Comparison of ENCODE assay signal across 8 cellular contexts in the genomic region with DNA sequence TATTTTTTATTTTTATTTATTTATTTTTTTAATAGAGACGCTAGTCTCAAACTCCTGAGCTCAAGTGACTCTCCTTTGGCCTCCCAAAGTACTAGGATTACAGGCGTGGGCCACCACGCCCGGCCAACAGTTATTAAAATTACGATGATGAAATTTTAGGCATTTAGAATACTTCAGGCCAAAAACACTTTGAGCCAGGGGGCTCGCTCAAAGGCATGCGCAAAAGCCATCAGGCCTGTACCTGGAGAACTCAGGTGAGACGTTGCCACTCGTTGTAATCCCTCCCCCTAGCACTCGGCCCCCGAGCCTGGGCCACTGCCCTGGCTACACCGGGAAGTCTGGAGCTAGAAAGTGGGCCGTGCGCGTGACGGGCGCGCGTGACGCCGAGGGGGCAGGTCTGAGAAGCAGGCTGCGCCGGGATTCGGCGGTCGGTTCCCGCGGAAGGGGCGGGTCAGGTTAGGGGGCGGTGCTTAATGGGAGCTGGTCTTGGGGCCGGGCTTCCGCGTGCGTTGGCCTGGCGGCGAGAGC. TPM values are rescaled to one million over a fixed set of nuclear protein-coding genes. Genes with fewer than 3 reads are reported as not detected.
DNase-seq lines count a peak whose midpoint lies in the region; ATAC-seq and TF ChIP-seq lines count a peak whose summit lies in the region.

No MANE protein-coding gene starts in this region.

- in situ Hi-C loops in GM13976 (cut with MboI; ENCODE audit: low sequenced_read_pairs, unreplicated experiment): no loop called here

- peak; percentile 100 for DNase-seq in GM13976 (ENCODE audit: low spot score)
- peak; percentile 79 for DNase-seq in NCI-H1436 treated with DMSO at 0.1 percent for 48 hours (lab: John Stamatoyannopoulos, UW)
- peak; percentile 98 for DNase-seq in T follicular helper cell (ENCODE audit: low read depth)
- peak; percentile 90 for DNase-seq in amniotic stem cell (lab: John Stamatoyannopoulos, UW)
- DNase-seq in left cardiac atrium: peak; percentile 100
- peak; percentile 100 for DNase-seq in posterior vena cava (ENCODE audit: low spot score)
- peak; percentile 100 for DNase-seq in upper lobe of right lung

- ATAC-seq in HG02852 (IDR thresholded peaks at IDR 0.05; ENCODE audit: unreplicated experiment) (peak; percentile 94), left cardiac atrium (peak; percentile 97 to 99), upper lobe of right lung (peak; percentile 98)

- H3K27ac ChIP-seq in upper lobe of right lung: peak overlapping the region; percentile 95

- TF ChIP-seq CTCF in GM13976 (IDR thresholded peaks at IDR 0.05; ENCODE audit: borderline replicate concordance, control extremely low read depth, extremely low read depth, insufficient read depth, missing control alignments) (no peak), upper lobe of right lung (IDR thresholded peaks at IDR 0.05) (no peak)

- peaks cover 18% of the 10 kb centered on the region for H3K4me1 ChIP-seq in upper lobe of right lung

- peak overlapping the region; percentile 56 for H3K4me3 ChIP-seq in upper lobe of right lung

- no peaks in the 10 kb centered on the region for H3K36me3 ChIP-seq in upper lobe of right lung

- H3K9me3 ChIP-seq in upper lobe of right lung: no peaks in the 10 kb centered on the region

- H3K27me3 ChIP-seq in upper lobe of right lung: no peaks in the 10 kb centered on the region

- intact Hi-C loops in left cardiac atrium (cut with DNase I) (loop anchor here in 1 of 2 donors (10.0 kb wide), 1 partner anchor 175 kb away; a partner anchor contains a TSS), posterior vena cava (cut with DNase I) (no loop called here), upper lobe of right lung (cut with DNase I) (no loop called here)

RNA-seq across cellular contexts. Expression of a gene that starts 0.3 kb away (rescaled TPM):
- total RNA-seq in left cardiac atrium (10 to 100 TPM in 1 of 2 donors, 1 to 10 TPM in 1; 8.3 to 10.7 TPM), posterior vena cava (10 to 100 TPM; 11.0 to 12.0 TPM), upper lobe of right lung (15.7 TPM)

RNA-seq across cellular contexts. Expression of a gene that starts 46.0 kb away (rescaled TPM):
- total RNA-seq in left cardiac atrium (100 to 1,000 TPM; 134 to 148 TPM), posterior vena cava (10 to 100 TPM; 40.1 to 44.7 TPM), upper lobe of right lung (8.6 TPM)

Comparison
In these comparisons a context has a peak if more than half of its experiments do, and no peak if none do; other contexts are left out.
1. Peak in every context shown above with its lines: DNase-seq, ATAC-seq, H3K4me3 ChIP-seq and H3K27ac ChIP-seq.